In the genomic region with DNA sequence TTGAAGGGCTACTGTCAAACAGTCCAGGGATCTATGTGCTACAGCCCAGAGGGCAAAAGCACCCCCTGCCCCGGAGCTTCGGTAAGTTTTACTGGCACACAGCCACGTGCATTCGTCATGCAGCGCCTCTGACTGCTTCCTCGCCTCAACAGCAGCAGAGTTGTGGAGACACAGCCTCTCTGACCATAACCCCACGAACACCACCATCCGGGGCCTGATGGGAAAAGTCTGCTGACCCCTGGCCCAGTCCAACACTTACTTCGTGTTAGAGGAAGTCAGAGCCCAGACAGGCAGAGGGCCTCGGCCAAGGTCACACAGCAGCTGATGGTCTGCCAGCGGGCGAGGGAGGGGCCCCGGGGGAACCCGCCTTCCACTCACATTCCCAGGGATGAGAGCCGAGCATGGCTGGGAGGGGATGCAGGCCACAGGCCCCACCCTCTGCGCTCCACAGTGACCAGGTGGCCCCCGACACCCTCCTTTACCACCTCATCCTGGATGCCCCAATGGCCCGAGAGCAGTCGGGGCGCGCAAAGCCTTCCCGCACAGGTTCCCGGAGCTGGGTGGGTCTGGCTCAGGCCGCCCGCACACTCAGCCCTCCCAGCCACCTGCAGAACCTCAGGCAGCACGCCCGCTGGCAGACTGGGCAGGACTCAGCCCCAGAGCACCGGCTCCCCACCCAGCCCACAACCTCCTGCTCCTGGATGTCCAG, we compare ENCODE assay signal across 13 cellular contexts. TPM values are rescaled to one million over a fixed set of nuclear protein-coding genes. Genes with fewer than 3 reads are reported as not detected.
A peak's percentile ranks its signal among the peaks of the same experiment; 100 is the strongest.
DNase-seq lines count a peak whose midpoint lies in the region; ATAC-seq, FAIRE-seq and TF ChIP-seq lines count a peak whose summit lies in the region.
"Had no signal": no experiment of that assay in that cellular context is flagged by ENCODE, and none has a peak within 500 bp of the region (broad histone marks: within the 10 kb centered on the region; RNA-seq: fewer than 3 reads in every experiment).

No MANE protein-coding gene starts in this region.

- H3K27me3 ChIP-seq in astrocyte (ENCODE audit: insufficient read depth, low read length) (no peaks in the 10 kb centered on the region), right atrium auricular region (no peaks in the 10 kb centered on the region), spleen (replicated peaks in 1 of 7) (peaks cover 0 to 25% (median 13%) of the 10 kb centered on the region in 7 donors)

- H3K4me3 ChIP-seq in astrocyte (ENCODE audit: insufficient read depth, low read depth, low read length) = no peak overlapping the region
- H3K4me3 ChIP-seq in right atrium auricular region = no peak overlapping the region
- no peak overlapping the region for H3K4me3 ChIP-seq in spleen

- H3K27ac Mint-ChIP-seq in astrocyte (ENCODE audit: unreplicated experiment) (peak overlapping the region; percentile 58), CD14-positive monocyte (peak overlapping the region in 3 of 7 donors; percentile 27 to 33 (median 28))
- H3K27ac Mint-ChIP-seq: activated T-helper 2 cell treated with anti-CD3 and anti-CD28 coated beads, Interferon-gamma antibody, Interleukin-2, Interleukin-4, amounts not matched to agents 10 μg/mL and 5 μg/mL and 100 μg/mL, durations not matched to agents 14 hours and 24 hours and 36 hours had no signal

- peaks cover 45% of the 10 kb centered on the region for H4K20me1 ChIP-seq in astrocyte (ENCODE audit: insufficient read depth, low read length)

- peaks cover 13% of the 10 kb centered on the region for H3K79me2 ChIP-seq in astrocyte (ENCODE audit: insufficient read depth, low read length)

- H3K9ac ChIP-seq in astrocyte (ENCODE audit: low read length) = peak overlapping the region; percentile 19

- TF ChIP-seq POLR2A in spleen (IDR thresholded peaks at IDR 0.05) = no peak

- ATAC-seq in GM18907 (IDR thresholded peaks at IDR 0.05; ENCODE audit: unreplicated experiment) (no peak), HG03571 (IDR thresholded peaks at IDR 0.05; ENCODE audit: unreplicated experiment) (no peak)

- H3K27ac ChIP-seq in astrocyte (ENCODE audit: low read depth, low read length) (no peak overlapping the region), right atrium auricular region (peak overlapping the region; percentile 60 to 70), spleen (peak overlapping the region in 5 of 8 donors; percentile 15 to 58 (median 46))
- H3K27ac ChIP-seq: WERI-Rb-1 had no signal

- no peak overlapping the region for H3K4me3 Mint-ChIP-seq in astrocyte (ENCODE audit: unreplicated experiment)
- no peak overlapping the region for H3K4me3 Mint-ChIP-seq in CD14-positive monocyte

- H3K36me3 ChIP-seq in astrocyte (ENCODE audit: insufficient read depth, low read length) (peaks cover 3% of the 10 kb centered on the region), right atrium auricular region (peaks cover 5% of the 10 kb centered on the region), spleen (peaks cover 0 to 10% (median 5%) of the 10 kb centered on the region in 6 donors)

- intact Hi-C loops in spleen (cut with DNase I; ENCODE audit: low total_unique reads) (no loop called here), CD14-positive monocyte (cut with micrococcal nuclease) (no loop called here)

- no peaks in the 10 kb centered on the region for H3K9me3 ChIP-seq in astrocyte (ENCODE audit: insufficient read depth, low read depth, low read length)
- no peaks in the 10 kb centered on the region for H3K9me3 ChIP-seq in right atrium auricular region
- H3K9me3 ChIP-seq in spleen = no peaks in the 10 kb centered on the region

- H3K36me3 Mint-ChIP-seq in astrocyte (ENCODE audit: low read depth, unreplicated experiment) (peaks cover 7% of the 10 kb centered on the region), CD14-positive monocyte (peaks cover 3 to 4% of the 10 kb centered on the region in 2 donors)

- DNase-seq in HCEC 1CT = peak; percentile 19
- peak; percentile 46 for DNase-seq in astrocyte (ENCODE audit: low read depth)
- no peak for DNase-seq in right atrium auricular region (ENCODE audit: low spot score)
- DNase-seq in spleen = no peak
- DNase-seq in CD14-positive monocyte (ENCODE audit: low spot score) = no peak
- DNase-seq in GM13977 (ENCODE audit: low spot score) = no peak
- DNase-seq: H7, NCI-H1092, retina, WERI-Rb-1 had no signal

- FAIRE-seq in astrocyte (lab: Jason Lieb, UNC) = no peak

- H3K4me1 ChIP-seq in astrocyte (ENCODE audit: insufficient read depth, low read length) (peaks cover 21% of the 10 kb centered on the region), right atrium auricular region (peaks cover 0 to 30% of the 10 kb centered on the region in 2 donors), spleen (peaks cover 21 to 42% (median 27%) of the 10 kb centered on the region in 6 donors)

- no peak overlapping the region for H2AFZ ChIP-seq in astrocyte (ENCODE audit: low read depth, low read length)

- WGBS in spleen, 5 donors = 7 to 63% (median 55%) methylated on average over 3 to 28 of the region's 28 CpGs

- peaks cover 11% of the 10 kb centered on the region for H3K4me1 Mint-ChIP-seq in astrocyte (ENCODE audit: low read depth, unreplicated experiment)
- peaks cover 7% of the 10 kb centered on the region for H3K4me1 Mint-ChIP-seq in CD14-positive monocyte

- H3K9me3 Mint-ChIP-seq in astrocyte (ENCODE audit: unreplicated experiment) (no peaks in the 10 kb centered on the region), CD14-positive monocyte (peaks cover 0 to 9% (median 2%) of the 10 kb centered on the region in 7 donors)
- H3K9me3 Mint-ChIP-seq: activated T-helper 2 cell treated with anti-CD3 and anti-CD28 coated beads, Interferon-gamma antibody, Interleukin-2, Interleukin-4, amounts not matched to agents 10 μg/mL and 5 μg/mL and 100 μg/mL, durations not matched to agents 14 hours and 24 hours and 36 hours had no signal

- no peak for TF ChIP-seq CTCF in astrocyte (IDR thresholded peaks at IDR 0.05; ENCODE audit: insufficient read depth, low read depth, low read length)
- TF ChIP-seq CTCF in right atrium auricular region (IDR thresholded peaks at IDR 0.05) = no peak
- TF ChIP-seq CTCF in spleen (IDR thresholded peaks at IDR 0.05 in 8 of 11, conservative IDR thresholded peaks at IDR 0.05 in 3 of 11) = no peak
- no peak for TF ChIP-seq CTCF in CD14-positive monocyte (IDR thresholded peaks at IDR 0.05)
- no peak for TF ChIP-seq CTCF in GM13977 (IDR thresholded peaks at IDR 0.05; ENCODE audit: extremely low read depth, insufficient read depth, missing control alignments)

- H3K27me3 Mint-ChIP-seq in astrocyte (ENCODE audit: low read depth, unreplicated experiment) = no peaks in the 10 kb centered on the region
- H3K27me3 Mint-ChIP-seq in CD14-positive monocyte (ENCODE audit: low read depth in 3 of 3) = peaks cover 13 to 30% (median 22%) of the 10 kb centered on the region in 3 donors

- in situ Hi-C loops in GM13977 (cut with MboI; ENCODE audit: low pct_unique_long_range_greater_than_20kb, low sequenced_read_pairs, unreplicated experiment) = no loop called here

- H3K4me2 ChIP-seq in astrocyte (ENCODE audit: low read length) = peak overlapping the region; percentile 15

RNA-seq across cellular contexts. Expression of gene CBARP, which starts 5.0 kb away (rescaled TPM):
- 18.8 and 19.8 TPM in 2 replicates for total RNA-seq in astrocyte
- 1 to 10 TPM; 2.4 to 2.6 TPM for total RNA-seq in right atrium auricular region
- total RNA-seq in spleen = 1 to 10 TPM in 1 of 7 donors, under 1 TPM in 5, not detected in 1; 0.12 to 1.2 (median 0.41) TPM
- under 1 TPM in 2 of 3 donors, not detected in 1; 0.05 to 0.48 TPM for polyA plus RNA-seq in spleen
- polyA plus RNA-seq in CD14-positive monocyte = not detected

RNA-seq across cellular contexts. Expression of gene ATP5F1D, which starts 8.7 kb away (rescaled TPM):
- total RNA-seq in astrocyte = 154 and 170 TPM in 2 replicates
- total RNA-seq in right atrium auricular region = 100 to 1,000 TPM; 193 to 269 TPM
- 100 to 1,000 TPM in 4 of 7 donors, 10 to 100 TPM in 3; 49.1 to 131 (median 102) TPM for total RNA-seq in spleen
- polyA plus RNA-seq in spleen = 100 to 1,000 TPM; 164 to 166 (median 165) TPM
- 100 to 1,000 TPM; 143 to 160 TPM for polyA plus RNA-seq in CD14-positive monocyte

RNA-seq across cellular contexts. Expression of gene MIDN, which starts 15.6 kb away (rescaled TPM):
- total RNA-seq in astrocyte (119 and 141 TPM in 2 replicates), right atrium auricular region (10 to 100 TPM; 42.1 to 42.2 TPM), spleen (100 to 1,000 TPM in 4 of 7 donors, 10 to 100 TPM in 3; 42.1 to 223 (median 138) TPM)
- polyA plus RNA-seq in spleen (10 to 100 TPM; 16.5 to 48.9 (median 19.1) TPM), CD14-positive monocyte (10 to 100 TPM in 1 of 2 donors, 1 to 10 TPM in 1; 5.6 to 11.0 TPM)

RNA-seq across cellular contexts. Expression of gene STK11, which starts 27.2 kb away (rescaled TPM):
- 61.6 and 67.9 TPM in 2 replicates for total RNA-seq in astrocyte
- total RNA-seq in right atrium auricular region = 10 to 100 TPM; 62.0 to 64.7 TPM
- total RNA-seq in spleen = 10 to 100 TPM; 52.1 to 85.0 (median 75.3) TPM
- 100 to 1,000 TPM in 1 of 3 donors, 10 to 100 TPM in 2; 44.0 to 107 (median 46.7) TPM for polyA plus RNA-seq in spleen
- polyA plus RNA-seq in CD14-positive monocyte = 10 to 100 TPM in 1 of 2 donors, 1 to 10 TPM in 1; 6.2 to 15.4 TPM

RNA-seq across cellular contexts. Expression of gene CIRBP, which starts 36.3 kb away (rescaled TPM):
- total RNA-seq in astrocyte (184 and 215 TPM in 2 replicates), right atrium auricular region (100 to 1,000 TPM; 288 to 385 TPM), spleen (100 to 1,000 TPM; 333 to 672 (median 514) TPM)
- polyA plus RNA-seq in spleen (100 to 1,000 TPM; 406 to 894 (median 843) TPM), CD14-positive monocyte (10 to 100 TPM; 39.6 to 51.1 TPM)

Comparison
In these comparisons a context has a peak if more than half of its experiments do, and no peak if none do; other contexts are left out.
1. DNase-seq: peak in HCEC 1CT (single experiment) and astrocyte (single experiment); none in right atrium auricular region (single experiment), spleen (single experiment), CD14-positive monocyte (single experiment) and GM13977 (single experiment).